Comparison of ENCODE assay signal across 25 cellular contexts in genomic region chr14:64419003-64419402, GRCh38. TPM values are rescaled to one million over a fixed set of nuclear protein-coding genes. Genes with fewer than 3 reads are reported as not detected.
A peak's percentile ranks its signal among the peaks of the same experiment; 100 is the strongest.
DNase-seq lines count a peak whose midpoint lies in the region; ATAC-seq, FAIRE-seq and TF ChIP-seq lines count a peak whose summit lies in the region.
"Had no signal": no experiment of that assay in that cellular context is flagged by ENCODE, and none has a peak within 500 bp of the region (broad histone marks: within the 10 kb centered on the region; RNA-seq: fewer than 3 reads in every experiment).

No MANE protein-coding gene starts in this region.

- no TSS peak for BruUV-seq in HepG2 (replicated peaks; lab: Mats Ljungman, UMichigan)

- no peak overlapping the region for H2BK15ac ChIP-seq in H1 (ENCODE audit: low read length)

- peak overlapping the region in 1 of 3 donors; percentile 22 for H3K27ac ChIP-seq in right lobe of liver
- no peak overlapping the region for H3K27ac ChIP-seq in HepG2 (ENCODE audit: extremely low read length, insufficient read depth, low read length)
- H3K27ac ChIP-seq in RWPE1: peak overlapping the region; percentile 54
- no peak overlapping the region for H3K27ac ChIP-seq in H1 (ENCODE audit: low read depth, low read length)
- no peak overlapping the region for H3K27ac ChIP-seq in pancreas
- H3K27ac ChIP-seq: GM23248 had no signal

- H3K23me2 ChIP-seq in H1 (ENCODE audit: low read depth, low read length): no peaks in the 10 kb centered on the region

- TF ChIP-seq RAD21 in HepG2 (CRISPR knock-in tag; IDR thresholded peaks at IDR 0.05): no peak
- TF ChIP-seq RAD21 in H1 (IDR thresholded peaks at IDR 0.05 in 1 of 2, conservative IDR thresholded peaks at IDR 0.05 in 1 of 2; ENCODE audit: low read depth in 2 of 2, low read length in 2 of 2): no peak

- TF ChIP-seq CTCF in right lobe of liver (IDR thresholded peaks at IDR 0.05) (no peak), HepG2 (CRISPR knock-in tag; IDR thresholded peaks at IDR 0.05) (no peak), RWPE1 (conservative IDR thresholded peaks at IDR 0.05; ENCODE audit: low read depth) (no peak), H1 (IDR thresholded peaks at IDR 0.05; ENCODE audit: control extremely low read depth in 1 of 3, insufficient read depth in 1 of 3, low read depth in 1 of 3, low read length in 3 of 3) (no peak), pancreas (IDR thresholded peaks at IDR 0.05) (no peak)

- H3K27me3 ChIP-seq in right lobe of liver (no peaks in the 10 kb centered on the region), HepG2 (ENCODE audit: control insufficient read depth in 1 of 2, insufficient read depth in 2 of 2, low read length in 2 of 2) (no peaks in the 10 kb centered on the region), H1 (replicated peaks in 1 of 4; ENCODE audit: control insufficient read depth in 3 of 4, extremely low read depth in 1 of 4, insufficient read depth in 3 of 4, low read length in 3 of 4) (no peaks in the 10 kb centered on the region), pancreas (no peaks in the 10 kb centered on the region)

- CTCF ChIA-PET in HepG2 (lab: Yijun Ruan, JAX; ENCODE audit: low intra/inter-chr PET ratio, low total read pairs) (no interaction called here), RWPE1 (lab: Yijun Ruan, JAX) (interaction anchor here (0.7 kb wide), 1 partner anchor 309 kb away, joined by 5 read pairs; no protein-coding TSS in a partner anchor), H1 (lab: Charles Lee; ENCODE audit: partially characterized antibody) (interaction anchor here (0.5 to 7.6 kb wide), 6 partner anchors 12 to 959 kb away, joined by 3 to 74 read pairs (median 4); no protein-coding TSS in a partner anchor)

- WGBS in right lobe of liver (ENCODE audit: insufficient coverage, low coverage, low lambda C conversion rate, missing lambda C conversion rate): 76% methylated on average over 3 of the region's 7 CpGs
- 95% methylated on average over 4 of the region's 7 CpGs for WGBS in HepG2 (ENCODE audit: low lambda C conversion rate)
- whole genome bisulfite sequencing in H1 (ENCODE audit: extremely low coverage in 1 of 2, insufficient coverage in 1 of 2, insufficient read length in 1 of 2, insufficient replicate concordance in 2 of 2, low coverage in 1 of 2, low lambda C conversion rate in 2 of 2, missing lambda C conversion rate in 1 of 2), 2 experiments: 88% methylated on average over 7 of the region's 7 CpGs; no CpG with 5 or more reads in 1 of the 2 experiments
- WGBS in pancreas, 2 donors: 86 to 88% methylated on average over 7 of the region's 7 CpGs

- no peak overlapping the region for H4K5ac ChIP-seq in H1 (ENCODE audit: insufficient read length, low read depth, low read length)

- intact Hi-C loops in right lobe of liver (cut with DNase I): no loop called here
- intact Hi-C loops in HepG2 (cut with micrococcal nuclease; ENCODE audit: unreplicated experiment): no loop called here
- intact Hi-C loops in pancreas (cut with DNase I): no loop called here

- in situ Hi-C loops in HepG2 (cut with HindIII; ENCODE audit: extremely low pct_ligation_motif_present, low pct_unique_long_range_greater_than_20kb): no loop called here

- no peaks in the 10 kb centered on the region for H3K79me2 ChIP-seq in HepG2 (ENCODE audit: insufficient read depth, low read length)
- no peaks in the 10 kb centered on the region for H3K79me2 ChIP-seq in H1 (ENCODE audit: control insufficient read depth in 1 of 2, insufficient read depth in 2 of 2, low read length in 2 of 2)

- H3K36me3 ChIP-seq in right lobe of liver (peaks cover 0 to 87% (median 49%) of the 10 kb centered on the region in 4 donors), HepG2 (replicated peaks in 1 of 2; ENCODE audit: control insufficient read depth in 1 of 2, insufficient read depth in 2 of 2, low read length in 2 of 2) (peaks cover 19 to 71% of the 10 kb centered on the region in 2 experiments), H1 (ENCODE audit: control insufficient read depth in 2 of 4, insufficient read depth in 4 of 4, low read length in 3 of 4) (peaks cover 17 to 84% (median 69%) of the 10 kb centered on the region in 4 experiments), pancreas (peaks cover 3 to 21% (median 14%) of the 10 kb centered on the region in 3 donors)

- H3K4me2 ChIP-seq in HepG2 (ENCODE audit: low read depth, low read length) (no peak overlapping the region), H1 (ENCODE audit: insufficient read depth in 1 of 2, low read depth in 2 of 2, low read length in 2 of 2) (no peak overlapping the region)

- H2AFZ ChIP-seq in HepG2 (ENCODE audit: low read length) (no peak overlapping the region), H1 (ENCODE audit: low read length) (no peak overlapping the region)
- H2AFZ ChIP-seq: GM23248 had no signal

- H3K9ac ChIP-seq in HepG2 (ENCODE audit: insufficient read depth, low read depth, low read length) (no peak overlapping the region), H1 (replicated peaks in 1 of 4; ENCODE audit: extremely low read depth in 1 of 4, low read depth in 3 of 4, low read length in 3 of 4) (no peak overlapping the region)
- H3K9ac ChIP-seq: GM23248 had no signal

- H3K9me3 ChIP-seq in right lobe of liver (no peaks in the 10 kb centered on the region), HepG2 (ENCODE audit: low read length) (no peaks in the 10 kb centered on the region), H1 (ENCODE audit: insufficient read depth in 2 of 2, low read depth in 1 of 2, low read length in 1 of 2) (no peaks in the 10 kb centered on the region), pancreas (no peaks in the 10 kb centered on the region)
- H3K9me3 ChIP-seq: Caco-2 had no signal

- no peak for FAIRE-seq in HepG2 (lab: Jason Lieb, UNC)
- no peak for FAIRE-seq in H1 (lab: Jason Lieb, UNC)
- FAIRE-seq in pancreas (lab: Jason Lieb, UNC): no peak
- FAIRE-seq: A204.1, G401.6 had no signal

- TF ChIP-seq POLR2A in right lobe of liver (IDR thresholded peaks at IDR 0.05): no peak
- TF ChIP-seq POLR2A in HepG2 (IDR thresholded peaks at IDR 0.05; ENCODE audit: insufficient read depth in 1 of 2, low read depth in 2 of 2, low read length in 2 of 2): no peak
- TF ChIP-seq POLR2A in H1 (IDR thresholded peaks at IDR 0.05; ENCODE audit: control extremely low read depth in 1 of 2, low read depth in 2 of 2, low read length in 2 of 2): no peak

- H3K4ac ChIP-seq in H1 (replicated peaks; ENCODE audit: insufficient read length, low read depth, low read length): no peak overlapping the region

- no peak overlapping the region for H2AK5ac ChIP-seq in H1 (ENCODE audit: low read depth, low read length)

- POLR2A ChIA-PET in HepG2 (lab: Yijun Ruan, JAX): no interaction called here
- POLR2A ChIA-PET in RWPE1 (lab: Yijun Ruan, JAX; ENCODE audit: low non-redundant PET): no interaction called here
- POLR2A ChIA-PET in H1 (lab: Charles Lee; ENCODE audit: partially characterized antibody): interaction anchor here (1.0 to 2.5 kb wide), 3 partner anchors 9 to 21 kb away, joined by 3 to 6 read pairs (median 4); no protein-coding TSS in a partner anchor

- TF ChIP-seq EP300 in HepG2 (IDR thresholded peaks at IDR 0.05; ENCODE audit: low read depth in 2 of 2, low read length in 2 of 2): no peak
- no peak for TF ChIP-seq EP300 in HepG2 (CRISPR knock-in tag; IDR thresholded peaks at IDR 0.05; ENCODE audit: borderline replicate concordance)
- no peak for TF ChIP-seq EP300 in H1 (IDR thresholded peaks at IDR 0.05; ENCODE audit: borderline replicate concordance in 1 of 2, low read depth in 2 of 2, low read length in 2 of 2)

- no peak overlapping the region for H3K4me3 ChIP-seq in right lobe of liver
- H3K4me3 ChIP-seq in HepG2 (replicated peaks in 1 of 3; ENCODE audit: insufficient read depth in 1 of 3, low read depth in 2 of 3, low read length in 3 of 3): no peak overlapping the region
- no peak overlapping the region for H3K4me3 ChIP-seq in H1 (ENCODE audit: extremely low read depth in 1 of 4, insufficient read depth in 2 of 4, low read depth in 3 of 4, low read length in 4 of 4)
- no peak overlapping the region for H3K4me3 ChIP-seq in pancreas
- H3K4me3 ChIP-seq: GM23248 had no signal

- DNase-seq in right lobe of liver (no peak), HepG2 (ENCODE audit: low spot score) (no peak), RWPE1 (ENCODE audit: low spot score) (no peak), H1 (ENCODE audit: low read depth in 1 of 2, low spot score in 2 of 2) (no peak), pancreas (no peak), ecto neural progenitor cell (ENCODE audit: low spot score) (no peak)
- DNase-seq: C1 segment of cervical spinal cord; Caco-2; CD8-positive, alpha-beta T cell; GM23248; HCEC 1CT; KG1; MM.1S; NCI-H1048; NCI-H1417; NCI-H1694; NCI-H2029 treated with DMSO at 0.1 percent for 48 hours; NCI-H2227 treated with DMSO at 0.1 percent for 48 hours; NCI-H526 treated with DMSO at 0.1 percent for 48 hours; SHP77 treated with DMSO at 0.1 percent for 48 hours had no signal

- no peak overlapping the region for H2BK12ac ChIP-seq in H1 (ENCODE audit: low read depth, low read length)

- H2BK5ac ChIP-seq in H1 (ENCODE audit: low read depth, low read length): no peak overlapping the region

- H3K56ac ChIP-seq in H1 (replicated peaks; ENCODE audit: insufficient read length, low read depth, low read length): no peak overlapping the region

- H4K20me1 ChIP-seq in HepG2 (ENCODE audit: insufficient read depth, low read length) (no peaks in the 10 kb centered on the region), H1 (replicated peaks in 1 of 2; ENCODE audit: control insufficient read depth in 1 of 2, insufficient read depth in 2 of 2, low read length in 2 of 2) (peaks cover 0 to 3% of the 10 kb centered on the region in 2 experiments)

- ATAC-seq in right lobe of liver: peak in 3 of 4 donors; percentile 41 to 59 (median 43)
- no peak for ATAC-seq in HepG2
- no peak for ATAC-seq in HG02970 (IDR thresholded peaks at IDR 0.05; ENCODE audit: low FRiP score, unreplicated experiment)
- ATAC-seq in GM18498 (IDR thresholded peaks at IDR 0.05; ENCODE audit: unreplicated experiment): no peak
- no peak for ATAC-seq in pancreas
- ATAC-seq: CD8-positive, alpha-beta T cell; Panc1 had no signal

- H4K91ac ChIP-seq in H1 (replicated peaks; ENCODE audit: insufficient read length, low read length): no peak overlapping the region

- H3K4me1 ChIP-seq in right lobe of liver (no peaks in the 10 kb centered on the region), HepG2 (ENCODE audit: insufficient read depth, low read length) (no peaks in the 10 kb centered on the region), H1 (replicated peaks in 1 of 4; ENCODE audit: control insufficient read depth in 3 of 4, insufficient read depth in 4 of 4, low read length in 3 of 4) (no peaks in the 10 kb centered on the region), pancreas (no peaks in the 10 kb centered on the region)
- H3K4me1 ChIP-seq: Caco-2 had no signal

- 0 out of 2 replicates have a peak, but pooled peaks cover 3% of the 10 kb centered on the region for H3K79me1 ChIP-seq in H1 (ENCODE audit: low read depth, low read length)

- no peak overlapping the region for H3K18ac ChIP-seq in H1 (ENCODE audit: extremely low read depth, low read length)

- H3K23ac ChIP-seq in H1 (ENCODE audit: insufficient read length): no peak overlapping the region

- H3K14ac ChIP-seq in H1 (ENCODE audit: insufficient read length): no peak overlapping the region

- no peak overlapping the region for H2BK120ac ChIP-seq in H1 (replicated peaks; ENCODE audit: low read depth, low read length)

- H4K8ac ChIP-seq in H1 (ENCODE audit: extremely low read depth, insufficient read depth, low read length): peak overlapping the region; percentile 37; the same call in 1 of the 2 replicates

- H2BK20ac ChIP-seq in H1 (ENCODE audit: low read length): no peak overlapping the region

RNA-seq across cellular contexts. Expression of gene MTHFD1, which starts 30.9 kb away (rescaled TPM):
- total RNA-seq in right lobe of liver: 100 to 1,000 TPM; 158 to 265 (median 200) TPM
- 106 and 186 TPM in 2 replicates for total RNA-seq in HepG2 (2016; rRNA removed; fragmentation: Illumina TruSeq; extraction: Trizol)
- total RNA-seq in HepG2 (2016; cell fraction: cytosol; rRNA removed; fragmentation: Illumina TruSeq; extraction: Trizol; ENCODE audit: low read depth): 27.7 and 41.1 TPM in 2 replicates
- 106 and 176 TPM in 2 replicates for total RNA-seq in HepG2 (2016; cell fraction: insoluble cytoplasmic fraction; rRNA removed; fragmentation: Illumina TruSeq; extraction: Trizol)
- total RNA-seq in HepG2 (2016; cell fraction: membrane; rRNA removed; fragmentation: Illumina TruSeq; extraction: Trizol): 37.7 and 38.9 TPM in 2 replicates
- total RNA-seq in HepG2 (2016; cell fraction: nucleus; rRNA removed; fragmentation: Illumina TruSeq; extraction: Trizol): 117 and 125 TPM in 2 replicates
- polyA plus RNA-seq in HepG2 (2011; rRNA removed): 31.0 and 33.6 TPM in 2 replicates
- 24.6 and 25.3 TPM in 2 replicates for polyA plus RNA-seq in HepG2 (2011; cell fraction: cytosol; rRNA removed)
- polyA plus RNA-seq in HepG2 (2011; cell fraction: nucleus; rRNA removed): 36.7 and 38.0 TPM in 2 replicates
- polyA plus RNA-seq in HepG2 (2012): 65.7 and 92.6 TPM in 2 replicates
- 15.0 and 19.1 TPM in 2 replicates for polyA plus RNA-seq in HepG2 (2016; cell fraction: cytosol; fragmentation: Illumina TruSeq; extraction: Trizol; ENCODE audit: low read depth)
- polyA plus RNA-seq in HepG2 (2016; cell fraction: insoluble cytoplasmic fraction; fragmentation: Illumina TruSeq; extraction: Trizol; ENCODE audit: low read depth): 175 and 178 TPM in 2 replicates
- polyA plus RNA-seq in HepG2 (2016; cell fraction: membrane; fragmentation: Illumina TruSeq; extraction: Trizol; ENCODE audit: low read depth): 28.8 and 31.3 TPM in 2 replicates
- polyA plus RNA-seq in HepG2 (2016; cell fraction: nucleus; fragmentation: Illumina TruSeq; extraction: Trizol; ENCODE audit: insufficient read depth, low read depth): 154 and 168 TPM in 2 replicates
- 55.0 and 195 TPM in 2 replicates for polyA minus RNA-seq in HepG2 (2011; rRNA and poly(A)+ RNA removed; ENCODE audit: low replicate concordance)
- 51.5 and 63.7 TPM in 2 replicates for polyA minus RNA-seq in HepG2 (2011; cell fraction: cytosol; rRNA and poly(A)+ RNA removed)
- 76.7 and 120 TPM in 2 replicates for polyA minus RNA-seq in HepG2 (2011; cell fraction: nucleus; rRNA and poly(A)+ RNA removed)
- total RNA-seq in H1 (2021; fragmentation: NEBNext Ultra II Directional; extraction: Animal tissue kit (Norgen Biotek cat#: 25700)): 302 and 332 TPM in 2 replicates
- polyA plus RNA-seq in H1 (2011; rRNA removed): 79.1 and 79.7 TPM in 2 replicates
- 102 TPM for polyA plus RNA-seq in H1 (2011; cell fraction: cytosol; rRNA removed)
- polyA plus RNA-seq in H1 (2011; cell fraction: nucleus; rRNA removed): 171 TPM
- polyA plus RNA-seq in H1 (2012, experiment 1 of 2): 249 to 322 TPM (median 270 TPM) in 4 replicates
- polyA plus RNA-seq in H1 (2012, experiment 2 of 2): 36.5 TPM
- polyA plus RNA-seq in H1 (2013, experiment 1 of 2): 246 TPM
- 235 TPM for polyA plus RNA-seq in H1 (2013, experiment 2 of 2)
- polyA minus RNA-seq in H1 (2011; rRNA and poly(A)+ RNA removed): 186 and 204 TPM in 2 replicates
- polyA minus RNA-seq in H1 (2011; cell fraction: cytosol; rRNA and poly(A)+ RNA removed): 193 TPM
- polyA minus RNA-seq in H1 (2011; cell fraction: nucleus; rRNA and poly(A)+ RNA removed): 174 TPM
- 10 to 100 TPM; 31.6 to 53.9 (median 40.3) TPM for total RNA-seq in pancreas
- 10 to 100 TPM; 16.4 to 21.8 TPM for polyA plus RNA-seq in pancreas

RNA-seq across cellular contexts. Expression of gene AKAP5, which starts 46.3 kb away (rescaled TPM):
- total RNA-seq in right lobe of liver (1 to 10 TPM in 1 of 6 experiments, under 1 TPM in 5; 0.12 to 1.0 (median 0.30) TPM), HepG2 (2016; rRNA removed; fragmentation: Illumina TruSeq; extraction: Trizol) (1.5 and 2.1 TPM in 2 replicates), pancreas (under 1 TPM; 0.08 to 0.37 (median 0.16) TPM)
- 0.10 and 0.18 TPM in 2 replicates for total RNA-seq in HepG2 (2016; cell fraction: cytosol; rRNA removed; fragmentation: Illumina TruSeq; extraction: Trizol; ENCODE audit: low read depth)
- total RNA-seq in HepG2 (2016; cell fraction: insoluble cytoplasmic fraction; rRNA removed; fragmentation: Illumina TruSeq; extraction: Trizol): 1.4 and 1.9 TPM in 2 replicates
- total RNA-seq in HepG2 (2016; cell fraction: membrane; rRNA removed; fragmentation: Illumina TruSeq; extraction: Trizol): 0.86 and 0.99 TPM in 2 replicates
- total RNA-seq in HepG2 (2016; cell fraction: nucleus; rRNA removed; fragmentation: Illumina TruSeq; extraction: Trizol): 2.1 TPM in 2 replicates
- polyA plus RNA-seq in HepG2 (2011; rRNA removed) (0.13 and 0.18 TPM in 2 replicates), H1 (2011; rRNA removed) (0.36 and 0.50 TPM in 2 replicates), pancreas (under 1 TPM; 0.04 to 0.16 TPM)
- polyA plus RNA-seq in HepG2 (2011; cell fraction: cytosol; rRNA removed): 0.08 and 0.12 TPM in 2 replicates
- polyA plus RNA-seq in HepG2 (2011; cell fraction: nucleus; rRNA removed): 0.05 and 0.12 TPM in 2 replicates
- 0.13 and 0.47 TPM in 2 replicates for polyA plus RNA-seq in HepG2 (2012)
- polyA plus RNA-seq in HepG2 (2016; cell fraction: cytosol; fragmentation: Illumina TruSeq; extraction: Trizol; ENCODE audit: low read depth): 0.11 TPM in 2 replicates
- 1.3 and 1.5 TPM in 2 replicates for polyA plus RNA-seq in HepG2 (2016; cell fraction: insoluble cytoplasmic fraction; fragmentation: Illumina TruSeq; extraction: Trizol; ENCODE audit: low read depth)
- polyA plus RNA-seq in HepG2 (2016; cell fraction: membrane; fragmentation: Illumina TruSeq; extraction: Trizol; ENCODE audit: low read depth): 0.46 and 0.49 TPM in 2 replicates
- polyA plus RNA-seq in HepG2 (2016; cell fraction: nucleus; fragmentation: Illumina TruSeq; extraction: Trizol; ENCODE audit: insufficient read depth, low read depth): 1.1 and 1.2 TPM in 2 replicates
- polyA minus RNA-seq in HepG2 (2011; rRNA and poly(A)+ RNA removed; ENCODE audit: low replicate concordance): 0.12 and 0.82 TPM in 2 replicates
- 0.30 and 0.35 TPM in 2 replicates for polyA minus RNA-seq in HepG2 (2011; cell fraction: cytosol; rRNA and poly(A)+ RNA removed)
- 0.90 and 1.6 TPM in 2 replicates for polyA minus RNA-seq in HepG2 (2011; cell fraction: nucleus; rRNA and poly(A)+ RNA removed)
- 3.5 and 3.8 TPM in 2 replicates for total RNA-seq in H1 (2021; fragmentation: NEBNext Ultra II Directional; extraction: Animal tissue kit (Norgen Biotek cat#: 25700))
- polyA plus RNA-seq in H1 (2011; cell fraction: cytosol; rRNA removed): 0.58 TPM
- 0.57 TPM for polyA plus RNA-seq in H1 (2011; cell fraction: nucleus; rRNA removed)
- 0.65 to 1.6 TPM (median 1.0 TPM) in 4 replicates for polyA plus RNA-seq in H1 (2012, experiment 1 of 2)
- polyA plus RNA-seq in H1 (2012, experiment 2 of 2): 0.18 TPM
- 1.8 TPM for polyA plus RNA-seq in H1 (2013, experiment 1 of 2)
- polyA plus RNA-seq in H1 (2013, experiment 2 of 2): 1.9 TPM
- 1.2 and 2.0 TPM in 2 replicates for polyA minus RNA-seq in H1 (2011; rRNA and poly(A)+ RNA removed)
- polyA minus RNA-seq in H1 (2011; cell fraction: cytosol; rRNA and poly(A)+ RNA removed): 1.4 TPM
- 4.1 TPM for polyA minus RNA-seq in H1 (2011; cell fraction: nucleus; rRNA and poly(A)+ RNA removed)

Comparison
In these comparisons a context has a peak if more than half of its experiments do, and no peak if none do; other contexts are left out.
1. ATAC-seq: peak in right lobe of liver (3 of 4); none in HepG2 (single experiment), HG02970 (single experiment), GM18498 (single experiment) and pancreas (0 of 4).